In the genomic region with DNA sequence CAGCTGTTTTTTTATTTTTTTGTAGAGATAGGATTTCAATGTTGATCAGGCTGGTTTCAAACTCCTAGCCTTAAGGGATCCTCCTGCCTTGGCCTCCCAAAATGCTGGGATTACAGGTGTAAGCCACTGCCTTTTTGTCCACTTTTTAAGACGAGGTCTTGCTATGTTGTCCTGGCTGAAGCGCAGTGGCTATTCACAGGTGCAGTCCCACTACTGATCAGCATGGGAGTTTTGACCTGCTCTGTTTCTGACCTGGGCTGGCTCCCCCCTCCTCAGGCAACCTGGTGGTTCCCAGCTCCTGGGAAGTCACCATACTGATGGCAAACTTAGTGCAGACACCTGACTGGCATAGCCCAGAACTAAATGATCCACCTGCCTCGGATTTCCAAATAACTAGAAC, we compare ENCODE assay signal across 23 cellular contexts. TPM values are rescaled to one million over a fixed set of nuclear protein-coding genes. Genes with fewer than 3 reads are reported as not detected.
A peak's percentile ranks its signal among the peaks of the same experiment; 100 is the strongest.
DNase-seq lines count a peak whose midpoint lies in the region; ATAC-seq and TF ChIP-seq lines count a peak whose summit lies in the region.
"Had no signal": no experiment of that assay in that cellular context is flagged by ENCODE, and none has a peak within 500 bp of the region (broad histone marks: within the 10 kb centered on the region; RNA-seq: fewer than 3 reads in every experiment).

No MANE protein-coding gene starts in this region.

- H3K36me3 ChIP-seq in KMS-11 (ENCODE audit: insufficient read depth) (no peaks in the 10 kb centered on the region), body of pancreas (replicated peaks in 1 of 2; ENCODE audit: insufficient read depth in 1 of 2, low read depth in 2 of 2) (no peaks in the 10 kb centered on the region)
- H3K36me3 ChIP-seq: esophagus muscularis mucosa, MG63, thyroid gland had no signal

- DNase-seq in T-helper 2 cell treated with Interferon-gamma antibody and Interleukin-4, amounts not matched to agents 5 μg/mL and 100 μg/mL, for 36 hours (ENCODE audit: low spot score) = no peak
- DNase-seq in T-helper 2 cell (no peak), body of pancreas (no peak), osteocyte (ENCODE audit: extremely low spot score, unreplicated experiment) (no peak), D341Med (ENCODE audit: low spot score) (no peak), cortex of kidney (lab: John Stamatoyannopoulos, UW) (no peak), NCI-H82 treated with DMSO at 0.1 percent for 48 hours (lab: John Stamatoyannopoulos, UW; ENCODE audit: unreplicated experiment) (no peak)
- DNase-seq: 8988T; activated naive CD8-positive, alpha-beta T cell treated with anti-CD3 and anti-CD28 coated beads for 36 hours; aorta; caudate nucleus; DMS53; foreskin keratinocyte; MG63; NCI-H2029 treated with DMSO at 0.1 percent for 48 hours; NCI-H774; RPMI8226; stimulated activated naive CD8-positive, alpha-beta T cell treated with anti-CD3 and anti-CD28 coated beads, Interleukin-15, Interleukin-2, amounts not matched to agents 100 U/mL and 50 U/mL, for 24 hours; thyroid gland had no signal

- WGBS in body of pancreas, 2 donors = 82% methylated on average over 3 of the region's 3 CpGs

- H3K4me1 ChIP-seq in KMS-11 (ENCODE audit: low read depth, poor library complexity, severe bottlenecking) (peaks cover 30% of the 10 kb centered on the region), body of pancreas (peaks cover 44% of the 10 kb centered on the region)

- H3K9ac ChIP-seq in KMS-11 = no peak overlapping the region

- no peak for ATAC-seq in body of pancreas
- ATAC-seq: foreskin keratinocyte; stimulated activated naive CD8-positive, alpha-beta T cell treated with anti-CD3 and anti-CD28 coated beads, Interleukin-15, Interleukin-2, amounts not matched to agents 100 U/mL and 50 U/mL, for 24 hours had no signal

- H3K4me3 ChIP-seq in KMS-11 (IDR thresholded peaks at IDR 0.05; ENCODE audit: insufficient read depth, low read depth, low read length) (no peak overlapping the region), body of pancreas (no peak overlapping the region)
- H3K4me3 ChIP-seq: esophagus muscularis mucosa, MG63, thyroid gland had no signal

- no peak for TF ChIP-seq POLR2A in body of pancreas (IDR thresholded peaks at IDR 0.05)

- H4K20me1 ChIP-seq in KMS-11 (ENCODE audit: insufficient read depth) = peaks cover 12% of the 10 kb centered on the region

- H3K9me3 Mint-ChIP-seq in T-helper 2 cell treated with Interferon-gamma antibody and Interleukin-4, amounts not matched to agents 5 μg/mL and 100 μg/mL, for 36 hours = no peaks in the 10 kb centered on the region
- no peaks in the 10 kb centered on the region for H3K9me3 Mint-ChIP-seq in osteocyte (ENCODE audit: unreplicated experiment)
- H3K9me3 Mint-ChIP-seq: activated naive CD8-positive, alpha-beta T cell treated with anti-CD3 and anti-CD28 coated beads for 36 hours; dendritic cell treated with granulocyte-macrophage colony-stimulating factor and Interleukin-4, amounts not matched to agents 40 ng/mL and 50 ng/mL, for 4 days; memory B cell had no signal

- TF ChIP-seq CTCF in KMS-11 (conservative IDR thresholded peaks at IDR 0.05; ENCODE audit: low read depth, low read length) (no peak), body of pancreas (IDR thresholded peaks at IDR 0.05) (no peak), osteocyte (IDR thresholded peaks at IDR 0.05) (no peak)

- intact Hi-C loops in body of pancreas (cut with DNase I) = no loop called here

- H3K4me1 Mint-ChIP-seq in T-helper 2 cell treated with Interferon-gamma antibody and Interleukin-4, amounts not matched to agents 5 μg/mL and 100 μg/mL, for 36 hours (ENCODE audit: low read depth) = peaks cover 24% of the 10 kb centered on the region
- peaks cover 22% of the 10 kb centered on the region for H3K4me1 Mint-ChIP-seq in osteocyte (ENCODE audit: unreplicated experiment)

- peaks cover 77% of the 10 kb centered on the region for H3K79me2 ChIP-seq in KMS-11 (ENCODE audit: insufficient read depth, low read depth)

- H3K4me2 ChIP-seq in KMS-11 = no peak overlapping the region

- H3K27ac Mint-ChIP-seq in T-helper 2 cell treated with Interferon-gamma antibody and Interleukin-4, amounts not matched to agents 5 μg/mL and 100 μg/mL, for 36 hours = peak overlapping the region; percentile 10
- peak overlapping the region; percentile 27 for H3K27ac Mint-ChIP-seq in osteocyte (ENCODE audit: unreplicated experiment)

- peaks cover 9% of the 10 kb centered on the region for H3K36me3 Mint-ChIP-seq in T-helper 2 cell treated with Interferon-gamma antibody and Interleukin-4, amounts not matched to agents 5 μg/mL and 100 μg/mL, for 36 hours (ENCODE audit: low read depth)
- H3K36me3 Mint-ChIP-seq in osteocyte (ENCODE audit: unreplicated experiment) = no peaks in the 10 kb centered on the region
- H3K36me3 Mint-ChIP-seq: memory B cell had no signal

- H3K27me3 ChIP-seq in KMS-11 (ENCODE audit: insufficient read depth, low read depth) = no peaks in the 10 kb centered on the region
- H3K27me3 ChIP-seq in body of pancreas = no peaks in the 10 kb centered on the region
- H3K27me3 ChIP-seq: foreskin keratinocyte, MG63, thyroid gland had no signal

- H3K27ac ChIP-seq in KMS-11 = peak overlapping the region; percentile 75; the same call in 1 of the 2 replicates
- H3K27ac ChIP-seq in body of pancreas = peak overlapping the region in 3 of 4 donors; percentile 97 to 100 (median 99)
- H3K27ac ChIP-seq: foreskin keratinocyte, thyroid gland had no signal

- no peaks in the 10 kb centered on the region for H3K27me3 Mint-ChIP-seq in T-helper 2 cell treated with Interferon-gamma antibody and Interleukin-4, amounts not matched to agents 5 μg/mL and 100 μg/mL, for 36 hours (ENCODE audit: low read depth)
- no peaks in the 10 kb centered on the region for H3K27me3 Mint-ChIP-seq in osteocyte (ENCODE audit: unreplicated experiment)

- no peak overlapping the region for H3K4me3 Mint-ChIP-seq in T-helper 2 cell treated with Interferon-gamma antibody and Interleukin-4, amounts not matched to agents 5 μg/mL and 100 μg/mL, for 36 hours
- H3K4me3 Mint-ChIP-seq in osteocyte (ENCODE audit: unreplicated experiment) = no peak overlapping the region
- H3K4me3 Mint-ChIP-seq: dendritic cell treated with granulocyte-macrophage colony-stimulating factor and Interleukin-4, amounts not matched to agents 40 ng/mL and 50 ng/mL, for 4 days had no signal

- H3K9me3 ChIP-seq in body of pancreas = no peaks in the 10 kb centered on the region
- H3K9me3 ChIP-seq: esophagus muscularis mucosa, MG63, thyroid gland had no signal

- no peak overlapping the region for H2AFZ ChIP-seq in KMS-11 (ENCODE audit: low read depth)

RNA-seq across cellular contexts. Expression of a gene that starts 2.3 kb away (rescaled TPM):
- total RNA-seq in body of pancreas (10 to 100 TPM; 38.1 to 40.2 TPM), osteocyte (63.4 and 66.4 TPM in 2 replicates)

RNA-seq across cellular contexts. Expression of a gene that starts 13.0 kb away (rescaled TPM):
- total RNA-seq in body of pancreas (10 to 100 TPM; 23.3 to 52.4 TPM), osteocyte (48.2 and 49.9 TPM in 2 replicates)
